Comparison of ENCODE assay signal across 22 cellular contexts in genomic region chr12:7581609-7582008, GRCh38.
"Had no signal": no experiment of that assay in that cellular context is flagged by ENCODE, and none has a peak within 500 bp of the region (broad histone marks: within the 10 kb centered on the region; RNA-seq: fewer than 3 reads in every experiment).

No MANE protein-coding gene starts in this region.

- H3K4me3 ChIP-seq: hepatocyte, left ventricle myocardium inferior, lung, ovary, right atrium auricular region, right lobe of liver, smooth muscle cell, stomach, testis, thyroid gland, transverse colon, upper lobe of left lung, vagina had no signal

- H3K4me1 Mint-ChIP-seq: mesothelial cell of epicardium; naive thymus-derived CD4-positive, alpha-beta T cell had no signal

- ATAC-seq: naive thymus-derived CD4-positive, alpha-beta T cell; natural killer cell treated with Interleukin-12 subunit alpha and Interleukin-12 subunit beta and Interleukin-15 and Interleukin-18, amount 100 ng/mL, for 72 hours had no signal

- H3K27ac Mint-ChIP-seq: mesothelial cell of epicardium; naive thymus-derived CD4-positive, alpha-beta T cell; natural killer cell treated with Interleukin-12 subunit alpha and Interleukin-12 subunit beta and Interleukin-15 and Interleukin-18, amount 100 ng/mL, for 72 hours; progenitor cell of endocrine pancreas had no signal

- H3K9me3 Mint-ChIP-seq: natural killer cell treated with Interleukin-12 subunit alpha and Interleukin-12 subunit beta and Interleukin-15 and Interleukin-18, amount 100 ng/mL, for 72 hours had no signal

- H3K4me3 Mint-ChIP-seq: mesothelial cell of epicardium; naive thymus-derived CD4-positive, alpha-beta T cell; natural killer cell treated with Interleukin-12 subunit alpha and Interleukin-12 subunit beta and Interleukin-15 and Interleukin-18, amount 100 ng/mL, for 72 hours had no signal

- DNase-seq: islet precursor cell; left ventricle myocardium inferior; mesendoderm; naive thymus-derived CD4-positive, alpha-beta T cell; ovary; right lobe of liver; stimulated activated CD4-positive, alpha-beta T cell treated with anti-CD3 and anti-CD28 coated beads, Interleukin-1b, Interleukin-23, amount 100 ng/mL, for 48 hours; stimulated activated CD4-positive, alpha-beta T cell treated with anti-CD3 and anti-CD28 coated beads, Interleukin-2, amount 100 ng/mL, for 48 hours; stimulated activated naive CD4-positive, alpha-beta T cell; stomach; testis; thyroid gland; transverse colon; upper lobe of left lung had no signal

- H3K27me3 Mint-ChIP-seq: progenitor cell of endocrine pancreas had no signal

- H3K36me3 Mint-ChIP-seq: mesothelial cell of epicardium had no signal
